In the genomic region with DNA sequence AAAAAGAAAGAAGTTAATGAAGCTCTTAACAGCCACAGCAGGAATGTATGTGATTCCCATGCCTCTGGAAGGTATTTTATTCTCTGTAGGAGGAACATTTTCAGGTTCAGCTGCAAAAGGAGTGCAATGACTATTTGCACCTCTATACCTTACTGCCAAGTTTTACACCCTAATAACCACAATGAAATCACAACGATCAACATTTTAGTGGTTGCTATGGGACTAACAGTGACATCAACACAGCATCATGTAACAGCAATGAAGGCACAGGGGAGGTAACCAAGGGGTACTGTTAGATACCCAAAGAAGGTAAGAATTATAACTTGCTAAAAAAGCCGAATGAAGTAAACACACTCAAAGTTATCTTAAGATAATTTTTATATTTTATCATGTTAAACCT, we compare ENCODE assay signal across 22 cellular contexts.
DNase-seq lines count a peak whose midpoint lies in the region; ATAC-seq and TF ChIP-seq lines count a peak whose summit lies in the region.
"Had no signal": no experiment of that assay in that cellular context is flagged by ENCODE, and none has a peak within 500 bp of the region (broad histone marks: within the 10 kb centered on the region; RNA-seq: fewer than 3 reads in every experiment).

No MANE protein-coding gene starts in this region.

- no peak overlapping the region for H3K4me3 Mint-ChIP-seq in activated CD8-positive, alpha-beta memory T cell treated with anti-CD3 and anti-CD28 coated beads, Interleukin-2, amount 10 ng/mL, durations not matched to agents 7 days and 5 days
- no peak overlapping the region for H3K4me3 Mint-ChIP-seq in effector memory CD8-positive, alpha-beta T cell
- no peak overlapping the region for H3K4me3 Mint-ChIP-seq in neural progenitor cell
- H3K4me3 Mint-ChIP-seq: CD14-positive monocyte had no signal

- H3K36me3 Mint-ChIP-seq in activated CD8-positive, alpha-beta memory T cell treated with anti-CD3 and anti-CD28 coated beads, Interleukin-2, amount 10 ng/mL, durations not matched to agents 7 days and 5 days, result peaks cover 9% of the 10 kb centered on the region
- peaks cover 4% of the 10 kb centered on the region for H3K36me3 Mint-ChIP-seq in effector memory CD8-positive, alpha-beta T cell (ENCODE audit: insufficient read depth)
- peaks cover 3% of the 10 kb centered on the region for H3K36me3 Mint-ChIP-seq in neural progenitor cell

- no peaks in the 10 kb centered on the region for H3K4me1 Mint-ChIP-seq in activated CD8-positive, alpha-beta memory T cell treated with anti-CD3 and anti-CD28 coated beads, Interleukin-2, amount 10 ng/mL, durations not matched to agents 7 days and 5 days
- H3K4me1 Mint-ChIP-seq in effector memory CD8-positive, alpha-beta T cell (ENCODE audit: low read depth in 2 of 2), result peaks cover 2 to 6% of the 10 kb centered on the region in 2 donors
- no peaks in the 10 kb centered on the region for H3K4me1 Mint-ChIP-seq in neural progenitor cell

- no peaks in the 10 kb centered on the region for H3K36me3 ChIP-seq in neural progenitor cell

- no peaks in the 10 kb centered on the region for H3K79me2 ChIP-seq in neural progenitor cell (ENCODE audit: low read depth)

- H3K27me3 ChIP-seq in neural progenitor cell, result no peaks in the 10 kb centered on the region
- H3K27me3 ChIP-seq: spleen had no signal

- CTCF ChIA-PET in activated CD8-positive, alpha-beta memory T cell treated with anti-CD3 and anti-CD28 coated beads, Interleukin-2, amount 10 ng/mL, durations not matched to agents 7 days and 5 days (lab: Charles Lee), result interaction anchor here (0.6 kb wide), 1 partner anchor 291 kb away, joined by 4 read pairs; no protein-coding TSS in a partner anchor

- DNase-seq in activated CD8-positive, alpha-beta memory T cell treated with anti-CD3 and anti-CD28 coated beads, Interleukin-2, amount 10 ng/mL, durations not matched to agents 7 days and 5 days, result no peak
- DNase-seq in activated CD8-positive, alpha-beta memory T cell treated with anti-CD3 and anti-CD28 coated beads, Interleukin-2, amount 50 U/mL, for 4 hours, result no peak
- DNase-seq in RKO (ENCODE audit: low spot score) (peak; percentile 20), neural progenitor cell (ENCODE audit: low spot score) (no peak), activated gamma-delta T cell treated with Interleukin-2 at 50 U/mL for 16 hours (no peak), NCI-H82 (lab: John Stamatoyannopoulos, UW) (no peak)
- no peak for DNase-seq in effector memory CD8-positive, alpha-beta T cell
- DNase-seq: activated CD4-positive, alpha-beta T cell treated with anti-CD3 and anti-CD28 coated beads, Interleukin-2, amount 50 U/mL, for 4 hours; activated naive CD4-positive, alpha-beta T cell treated with anti-CD3 and anti-CD28 coated beads, Interleukin-2, amount 50 U/mL, for 16 hours; activated T-cell treated with anti-CD3 and anti-CD28 coated beads, Interleukin-2, amount 50 U/mL, for 1 hour; aorta; foreskin melanocyte; NCI-H2081; NCI-H510A treated with DMSO at 0.1 percent for 48 hours; SHP77; spleen; stimulated activated CD4-positive, alpha-beta T cell treated with anti-CD3 and anti-CD28 coated beads, Interleukin-4, amount 100 ng/mL, for 4 hours; substantia nigra had no signal

- peaks cover 4% of the 10 kb centered on the region for H4K20me1 ChIP-seq in neural progenitor cell (ENCODE audit: low read depth)

- H3K4me1 ChIP-seq in neural progenitor cell, result no peaks in the 10 kb centered on the region
- H3K4me1 ChIP-seq: spleen had no signal

- H3K4me2 ChIP-seq in neural progenitor cell, result no peak overlapping the region

- H2AFZ ChIP-seq in neural progenitor cell (replicated peaks), result no peak overlapping the region

- H3F3A ChIP-seq in neural progenitor cell (ENCODE audit: low read depth), result no peaks in the 10 kb centered on the region

- H3K9ac ChIP-seq in neural progenitor cell, result no peak overlapping the region

- H3K27me3 Mint-ChIP-seq in activated CD8-positive, alpha-beta memory T cell treated with anti-CD3 and anti-CD28 coated beads, Interleukin-2, amount 10 ng/mL, durations not matched to agents 7 days and 5 days, result no peaks in the 10 kb centered on the region
- no peaks in the 10 kb centered on the region for H3K27me3 Mint-ChIP-seq in effector memory CD8-positive, alpha-beta T cell
- no peaks in the 10 kb centered on the region for H3K27me3 Mint-ChIP-seq in neural progenitor cell (ENCODE audit: insufficient read depth, low read depth)

- peak; percentile 36 for ATAC-seq in activated CD8-positive, alpha-beta memory T cell treated with anti-CD3 and anti-CD28 coated beads, Interleukin-2, amount 10 ng/mL, durations not matched to agents 7 days and 5 days
- ATAC-seq in effector memory CD8-positive, alpha-beta T cell (replicated peaks), result peak; percentile 84
- ATAC-seq in HG03571 (IDR thresholded peaks at IDR 0.05; ENCODE audit: unreplicated experiment), result no peak

- no peak overlapping the region for H3K4me3 ChIP-seq in neural progenitor cell
- H3K4me3 ChIP-seq: coronary artery, spleen had no signal

- no peak for TF ChIP-seq CTCF in neural progenitor cell (IDR thresholded peaks at IDR 0.05)

- H3K9me3 Mint-ChIP-seq in activated CD8-positive, alpha-beta memory T cell treated with anti-CD3 and anti-CD28 coated beads, Interleukin-2, amount 10 ng/mL, durations not matched to agents 7 days and 5 days (ENCODE audit: low read depth), result no peaks in the 10 kb centered on the region
- H3K9me3 Mint-ChIP-seq in effector memory CD8-positive, alpha-beta T cell, result no peaks in the 10 kb centered on the region
- no peaks in the 10 kb centered on the region for H3K9me3 Mint-ChIP-seq in neural progenitor cell
- H3K9me3 Mint-ChIP-seq: CD14-positive monocyte had no signal

- H3K27ac ChIP-seq in neural progenitor cell, result peak overlapping the region; percentile 56
- H3K27ac ChIP-seq: coronary artery, HL-60, spleen had no signal

- H3K9me3 ChIP-seq in neural progenitor cell (ENCODE audit: low read depth), result no peaks in the 10 kb centered on the region
- H3K9me3 ChIP-seq: spleen had no signal

- no peak overlapping the region for H3K27ac Mint-ChIP-seq in activated CD8-positive, alpha-beta memory T cell treated with anti-CD3 and anti-CD28 coated beads, Interleukin-2, amount 10 ng/mL, durations not matched to agents 7 days and 5 days
- H3K27ac Mint-ChIP-seq in effector memory CD8-positive, alpha-beta T cell, result no peak overlapping the region
- no peak overlapping the region for H3K27ac Mint-ChIP-seq in neural progenitor cell
- H3K27ac Mint-ChIP-seq: CD14-positive monocyte had no signal
